In genomic region chrX:3231766-3232165, GRCh38 we compare ENCODE assay signal across 1 cellular context.
TF ChIP-seq lines count a peak whose summit lies in the region.

No MANE protein-coding gene starts in this region.

TF ChIP-seq in IMR-90, 13 proteins besides CTCF, POLR2A, EP300 and RAD21 (continued from another document):
- no peak for TF ChIP-seq USF2 (IDR thresholded peaks at IDR 0.05; ENCODE audit: low read depth, low read length)
- TF ChIP-seq NFE2L2 (IDR thresholded peaks at IDR 0.05; ENCODE audit: low read depth, low read length): no peak
- no peak for TF ChIP-seq RFX5 (IDR thresholded peaks at IDR 0.05; ENCODE audit: low read depth, low read length)
TF ChIP-seq in IMR-90: peak in this region for 0.
